In the genomic region with DNA sequence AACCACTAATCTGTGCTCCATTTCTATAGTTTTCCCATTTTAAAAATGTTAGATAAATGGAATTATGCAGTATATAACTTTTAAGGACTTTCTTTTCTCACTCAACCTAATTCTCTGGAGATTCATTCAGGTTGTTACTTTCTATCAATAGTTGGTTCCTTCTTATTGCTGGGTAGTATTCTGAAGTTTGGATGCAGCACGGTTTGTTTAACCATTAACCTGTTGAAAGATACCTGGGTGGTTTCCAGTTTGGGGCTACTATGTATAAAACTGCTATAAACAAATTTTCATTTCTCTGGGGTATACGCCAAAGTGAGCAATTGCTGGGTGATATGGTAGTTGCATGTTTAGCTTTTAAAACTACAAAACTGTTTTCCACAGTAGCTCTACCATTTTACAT, we compare ENCODE assay signal across 23 cellular contexts.
"Had no signal": no experiment of that assay in that cellular context is flagged by ENCODE, and none has a peak within 500 bp of the region (broad histone marks: within the 10 kb centered on the region; RNA-seq: fewer than 3 reads in every experiment).

No MANE protein-coding gene starts in this region.

- H3K4me3 ChIP-seq: colonic mucosa, esophagus muscularis mucosa, gastroesophageal sphincter, heart left ventricle, hepatocyte, left lung, lower lobe of right lung had no signal

- DNase-seq: colonic mucosa; cortex of kidney; effector CD4-positive, alpha-beta T cell; effector memory CD4-positive, alpha-beta T cell; foreskin keratinocyte; heart left ventricle; hypothalamus; immature natural killer cell; islet precursor cell; kidney; kidney glomerular epithelial cell; left colon; left lung; left ventricle myocardium superior; lower lobe of right lung; mesenchymal stem cell had no signal

- FAIRE-seq: endothelial cell of umbilical vein, frontal cortex, kidney had no signal

- ATAC-seq: foreskin keratinocyte, gastroesophageal sphincter, heart left ventricle, left colon, left lung, left ventricle myocardium superior, lower lobe of right lung had no signal

- H3K9me3 ChIP-seq: colonic mucosa, esophagus muscularis mucosa, gastroesophageal sphincter, heart left ventricle, left lung, lower lobe of right lung had no signal

- H3K27me3 ChIP-seq: colonic mucosa, esophagus muscularis mucosa, gastroesophageal sphincter, heart left ventricle, hepatocyte, left lung had no signal

- H3K27ac Mint-ChIP-seq: dendritic cell treated with granulocyte-macrophage colony-stimulating factor and Interleukin-4, amounts not matched to agents 40 ng/mL and 50 ng/mL, for 4 days; mesothelial cell of epicardium had no signal

- H3K36me3 Mint-ChIP-seq: immature natural killer cell, mesothelial cell of epicardium had no signal

- H3K9me3 Mint-ChIP-seq: dendritic cell treated with granulocyte-macrophage colony-stimulating factor and Interleukin-4, amounts not matched to agents 40 ng/mL and 50 ng/mL, for 4 days; immature natural killer cell; mesothelial cell of epicardium had no signal

- H3K4me1 ChIP-seq: colonic mucosa, foreskin keratinocyte, left lung, lower lobe of right lung had no signal

- H3K36me3 ChIP-seq: colonic mucosa, esophagus muscularis mucosa, gastroesophageal sphincter, heart left ventricle, left lung, lower lobe of right lung had no signal

- H3K27ac ChIP-seq: colonic mucosa, esophagus muscularis mucosa, foreskin keratinocyte, gastroesophageal sphincter, heart left ventricle, hepatocyte, left lung, lower lobe of right lung had no signal
